1 cellular context compared by ENCODE assay signal in genomic region chr5:143244990-143245389, GRCh38.
TF ChIP-seq lines count a peak whose summit lies in the region.

No MANE protein-coding gene starts in this region.

TF ChIP-seq in SK-N-SH, 30 proteins besides CTCF, POLR2A, EP300 and RAD21 (continued from another document):
- TF ChIP-seq REST (IDR thresholded peaks at IDR 0.05; ENCODE audit: low read depth, low read length), result no peak
